In genomic region chr14:104139460-104140212, GRCh38 we compare ENCODE assay signal across 11 cellular contexts. TPM values are rescaled to one million over a fixed set of nuclear protein-coding genes. Genes with fewer than 3 reads are reported as not detected.
DNase-seq lines count a peak whose midpoint lies in the region; ATAC-seq and TF ChIP-seq lines count a peak whose summit lies in the region.
"Had no signal": no experiment of that assay in that cellular context is flagged by ENCODE, and none has a peak within 500 bp of the region (broad histone marks: within the 10 kb centered on the region; RNA-seq: fewer than 3 reads in every experiment).

No MANE protein-coding gene starts in this region.

- WGBS in aorta, 2 donors, result 35 to 43% methylated on average over 13 to 14 of the region's 14 CpGs

- H3K4me3 ChIP-seq in foreskin fibroblast (ENCODE audit: low read depth in 1 of 2, low read length in 2 of 2), result peak overlapping the region; percentile 38 to 66
- H3K4me3 ChIP-seq in aorta (ENCODE audit: low read length in 2 of 2), result no peak overlapping the region
- H3K4me3 ChIP-seq: K562 had no signal

- DNase-seq in natural killer cell treated with Interleukin-12 subunit alpha and Interleukin-12 subunit beta and Interleukin-15 and Interleukin-18, amount 100 ng/mL, for 72 hours (ENCODE audit: low spot score), result peak; percentile 39
- DNase-seq in natural killer cell, result no peak
- no peak for DNase-seq in foreskin fibroblast
- peak; percentile 15 for DNase-seq in nephron progenitor cell
- peak; percentile 27 to 72 for DNase-seq in aorta
- DNase-seq in G401 (ENCODE audit: low spot score), result no peak
- no peak for DNase-seq in AG20443 (ENCODE audit: low spot score)
- no peak for DNase-seq in stimulated activated naive B cell treated with anti-CD40 and anti-IgM and Interleukin-4, amounts not matched to agents 10 μg/mL and 1 μg/mL and 100 μg/mL, for 72 hours
- DNase-seq: NCI-H510A had no signal

- intact Hi-C loops in natural killer cell (cut with micrococcal nuclease) (no loop called here), aorta (cut with DNase I) (loop anchor here (5.0 kb wide), 2 partner anchors 423 to 498 kb away; no protein-coding TSS in a partner anchor)

- no peaks in the 10 kb centered on the region for H3K36me3 ChIP-seq in aorta (ENCODE audit: control insufficient read depth in 1 of 2, insufficient read depth in 2 of 2, low read length in 1 of 2)

- no peaks in the 10 kb centered on the region for H3K9me3 Mint-ChIP-seq in natural killer cell treated with Interleukin-12 subunit alpha and Interleukin-12 subunit beta and Interleukin-15 and Interleukin-18, amount 100 ng/mL, for 72 hours
- H3K9me3 Mint-ChIP-seq in natural killer cell, result no peaks in the 10 kb centered on the region
- no peaks in the 10 kb centered on the region for H3K9me3 Mint-ChIP-seq in nephron progenitor cell
- H3K9me3 Mint-ChIP-seq in stimulated activated naive B cell treated with anti-CD40 and anti-IgM and Interleukin-4, amounts not matched to agents 10 μg/mL and 1 μg/mL and 100 μg/mL, for 72 hours, result no peaks in the 10 kb centered on the region

- no peaks in the 10 kb centered on the region for H3K36me3 Mint-ChIP-seq in natural killer cell treated with Interleukin-12 subunit alpha and Interleukin-12 subunit beta and Interleukin-15 and Interleukin-18, amount 100 ng/mL, for 72 hours
- H3K36me3 Mint-ChIP-seq in natural killer cell, result no peaks in the 10 kb centered on the region
- no peaks in the 10 kb centered on the region for H3K36me3 Mint-ChIP-seq in nephron progenitor cell (ENCODE audit: low read depth)
- H3K36me3 Mint-ChIP-seq in stimulated activated naive B cell treated with anti-CD40 and anti-IgM and Interleukin-4, amounts not matched to agents 10 μg/mL and 1 μg/mL and 100 μg/mL, for 72 hours, result no peaks in the 10 kb centered on the region

- H3K4me1 ChIP-seq in aorta (ENCODE audit: control insufficient read depth in 1 of 2, insufficient read depth in 2 of 2, low read length in 2 of 2), result no peaks in the 10 kb centered on the region

- TF ChIP-seq CTCF in natural killer cell (IDR thresholded peaks at IDR 0.05) (no peak), foreskin fibroblast (IDR thresholded peaks at IDR 0.05; ENCODE audit: low read depth, low read length) (no peak), nephron progenitor cell (IDR thresholded peaks at IDR 0.05) (no peak)

- H3K27ac ChIP-seq in aorta (ENCODE audit: low read depth in 1 of 2, low read length in 2 of 2), result no peak overlapping the region
- H3K27ac ChIP-seq: C4-2B had no signal

- H3K9me3 ChIP-seq in aorta (ENCODE audit: control insufficient read depth, low read length), result no peaks in the 10 kb centered on the region

- peaks cover 0 to 4% of the 10 kb centered on the region in 2 donors for H3K4me1 Mint-ChIP-seq in natural killer cell treated with Interleukin-12 subunit alpha and Interleukin-12 subunit beta and Interleukin-15 and Interleukin-18, amount 100 ng/mL, for 72 hours (ENCODE audit: low read depth in 2 of 2)
- no peaks in the 10 kb centered on the region for H3K4me1 Mint-ChIP-seq in natural killer cell
- H3K4me1 Mint-ChIP-seq in nephron progenitor cell, result peaks cover 14% of the 10 kb centered on the region
- peaks cover 12 to 27% of the 10 kb centered on the region in 2 donors for H3K4me1 Mint-ChIP-seq in stimulated activated naive B cell treated with anti-CD40 and anti-IgM and Interleukin-4, amounts not matched to agents 10 μg/mL and 1 μg/mL and 100 μg/mL, for 72 hours

- H3K27me3 Mint-ChIP-seq in natural killer cell treated with Interleukin-12 subunit alpha and Interleukin-12 subunit beta and Interleukin-15 and Interleukin-18, amount 100 ng/mL, for 72 hours, result peaks cover 9 to 14% of the 10 kb centered on the region in 2 donors
- peaks cover 0 to 22% of the 10 kb centered on the region in 2 donors for H3K27me3 Mint-ChIP-seq in natural killer cell (ENCODE audit: low read depth in 2 of 2)
- peaks cover 64% of the 10 kb centered on the region for H3K27me3 Mint-ChIP-seq in nephron progenitor cell (ENCODE audit: low read depth, poor library complexity)
- peaks cover 31 to 55% of the 10 kb centered on the region in 2 donors for H3K27me3 Mint-ChIP-seq in stimulated activated naive B cell treated with anti-CD40 and anti-IgM and Interleukin-4, amounts not matched to agents 10 μg/mL and 1 μg/mL and 100 μg/mL, for 72 hours

- H3K27ac Mint-ChIP-seq in natural killer cell treated with Interleukin-12 subunit alpha and Interleukin-12 subunit beta and Interleukin-15 and Interleukin-18, amount 100 ng/mL, for 72 hours, result no peak overlapping the region
- H3K27ac Mint-ChIP-seq in natural killer cell (no peak overlapping the region), nephron progenitor cell (no peak overlapping the region)
- H3K27ac Mint-ChIP-seq in stimulated activated naive B cell treated with anti-CD40 and anti-IgM and Interleukin-4, amounts not matched to agents 10 μg/mL and 1 μg/mL and 100 μg/mL, for 72 hours, result no peak overlapping the region

- H3K27me3 ChIP-seq in aorta (ENCODE audit: control insufficient read depth in 1 of 2, insufficient read depth in 2 of 2, low read length in 1 of 2), result no peaks in the 10 kb centered on the region

- in situ Hi-C loops in G401 (cut with HindIII; ENCODE audit: low sequenced_read_pairs), result no loop called here

- no peak overlapping the region for H3K4me3 Mint-ChIP-seq in natural killer cell treated with Interleukin-12 subunit alpha and Interleukin-12 subunit beta and Interleukin-15 and Interleukin-18, amount 100 ng/mL, for 72 hours
- H3K4me3 Mint-ChIP-seq in natural killer cell (no peak overlapping the region), nephron progenitor cell (peak overlapping the region; percentile 69)
- no peak overlapping the region for H3K4me3 Mint-ChIP-seq in stimulated activated naive B cell treated with anti-CD40 and anti-IgM and Interleukin-4, amounts not matched to agents 10 μg/mL and 1 μg/mL and 100 μg/mL, for 72 hours

- no peak for ATAC-seq in natural killer cell treated with Interleukin-12 subunit alpha and Interleukin-12 subunit beta and Interleukin-15 and Interleukin-18, amount 100 ng/mL, for 72 hours
- ATAC-seq in natural killer cell, result no peak
- no peak for ATAC-seq in aorta (ENCODE audit: low FRiP score)
- ATAC-seq in stimulated activated naive B cell treated with anti-CD40 and anti-IgM and Interleukin-4, amounts not matched to agents 10 μg/mL and 1 μg/mL and 100 μg/mL, for 72 hours (replicated peaks), result no peak
- ATAC-seq: K562 had no signal

RNA-seq across cellular contexts. Expression of gene KIF26A, which starts 1.2 kb away (rescaled TPM):
- not detected for total RNA-seq in natural killer cell treated with Interleukin-12 subunit alpha and Interleukin-12 subunit beta and Interleukin-15 and Interleukin-18, amount 100 ng/mL, for 72 hours
- total RNA-seq in natural killer cell, result not detected
- total RNA-seq in aorta, result 1 to 10 TPM; 4.6 to 8.3 TPM
- 1 to 10 TPM in 1 of 2 donors, under 1 TPM in 1; 0.13 to 1.9 TPM for polyA plus RNA-seq in aorta
- 19.8 and 21.2 TPM in 2 replicates for total RNA-seq in G401 (2014; rRNA removed; shearing (Covaris generic))
- polyA plus RNA-seq: K562 had no signal

RNA-seq across cellular contexts. Expression of gene ASPG, which starts 54.1 kb away (rescaled TPM):
- not detected for total RNA-seq in natural killer cell treated with Interleukin-12 subunit alpha and Interleukin-12 subunit beta and Interleukin-15 and Interleukin-18, amount 100 ng/mL, for 72 hours
- total RNA-seq in natural killer cell (not detected), aorta (1 to 10 TPM in 1 of 2 donors, under 1 TPM in 1; 0.13 to 2.2 TPM)
- polyA plus RNA-seq in aorta, result 1 to 10 TPM in 1 of 2 donors, under 1 TPM in 1; 0.20 to 1.6 TPM
- total RNA-seq in G401 (2014; rRNA removed; shearing (Covaris generic)), result not detected in 2 replicates
- polyA plus RNA-seq: K562 had no signal

Comparison
In these comparisons a context has a peak if more than half of its experiments do, and no peak if none do; other contexts are left out.
1. DNase-seq: peak in natural killer cell treated with Interleukin-12 subunit alpha and Interleukin-12 subunit beta and Interleukin-15 and Interleukin-18, amount 100 ng/mL, for 72 hours (single experiment), nephron progenitor cell (single experiment) and aorta (2 of 2); none in natural killer cell (single experiment), foreskin fibroblast (0 of 2), G401 (single experiment), AG20443 (single experiment) and stimulated activated naive B cell treated with anti-CD40 and anti-IgM and Interleukin-4, amounts not matched to agents 10 μg/mL and 1 μg/mL and 100 μg/mL, for 72 hours (single experiment).
2. H3K4me3 ChIP-seq: peak in foreskin fibroblast (2 of 2); none in aorta (0 of 2).
3. RNA of gene KIF26A, which starts 1.2 kb away (total RNA-seq): 19.8 to 21.2 TPM in G401 and 4.6 to 8.3 TPM in aorta; not detected in natural killer cell and not detected in natural killer cell treated with Interleukin-12 subunit alpha and Interleukin-12 subunit beta and Interleukin-15 and Interleukin-18, amount 100 ng/mL, for 72 hours; every median in the first group is over 4 times any median in the second.